Comparison of ENCODE assay signal across 20 cellular contexts in the genomic region with DNA sequence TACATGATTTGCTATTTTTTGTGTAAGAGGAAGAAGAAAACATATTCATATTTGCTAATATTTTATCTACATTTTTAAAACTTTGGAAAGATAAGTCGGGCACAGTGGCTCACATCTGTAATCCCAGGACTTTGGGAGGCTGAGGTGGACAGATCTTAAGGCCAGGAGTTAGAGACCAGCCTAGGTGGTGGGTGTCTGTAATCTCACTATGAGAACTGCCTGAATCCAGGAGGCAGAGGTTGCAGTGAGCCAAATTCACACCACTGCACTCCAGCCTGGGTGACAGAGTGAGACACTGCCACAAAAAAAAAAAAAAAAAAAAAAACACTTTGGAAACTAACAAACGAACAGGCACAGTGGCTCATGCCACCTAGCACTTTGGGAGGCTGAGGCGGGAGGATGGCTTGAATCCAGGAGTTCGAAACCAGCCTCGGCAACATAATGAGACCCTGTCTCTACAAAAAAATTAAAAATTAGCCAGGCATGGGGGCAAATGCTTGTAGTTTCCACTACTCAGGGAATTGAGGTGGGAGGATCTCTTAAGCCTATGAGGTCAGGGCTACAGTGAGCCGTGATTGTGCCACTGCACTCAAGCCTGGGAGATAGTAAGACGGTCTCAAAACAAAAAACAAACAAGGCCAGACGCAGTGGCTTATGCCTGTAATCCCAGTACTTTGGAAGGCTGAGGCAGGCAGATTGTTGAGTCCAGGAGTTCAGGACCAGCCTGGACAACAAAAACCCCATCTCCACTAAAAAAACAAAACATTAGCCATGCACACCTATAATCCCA. TPM values are rescaled to one million over a fixed set of nuclear protein-coding genes. Genes with fewer than 3 reads are reported as not detected.
"Had no signal": no experiment of that assay in that cellular context is flagged by ENCODE, and none has a peak within 500 bp of the region (broad histone marks: within the 10 kb centered on the region; RNA-seq: fewer than 3 reads in every experiment).

No MANE protein-coding gene starts in this region.

- H3K27ac Mint-ChIP-seq: activated naive CD8-positive, alpha-beta T cell treated with anti-CD3 and anti-CD28 coated beads, Interleukin-2, amount 10 ng/mL, durations not matched to agents 7 days and 5 days had no signal

- ATAC-seq: body of pancreas, left lobe of liver had no signal

- H3K4me1 ChIP-seq: prostate gland, right atrium auricular region had no signal

- H3K4me3 ChIP-seq: body of pancreas, dorsolateral prefrontal cortex, lung, prostate gland, right atrium auricular region, tibial nerve had no signal

- DNase-seq: activated CD4-positive, alpha-beta T cell treated with anti-CD3 and anti-CD28 coated beads, Interleukin-2, amount 50 U/mL, for 1 hour; activated CD4-positive, CD25-positive, alpha-beta regulatory T cell treated with anti-CD3 and anti-CD28 coated beads, Interleukin-2, amount 50 U/mL, for 72 hours; activated CD8-positive, alpha-beta memory T cell treated with anti-CD3 and anti-CD28 coated beads for 24 hours; activated naive CD8-positive, alpha-beta T cell treated with anti-CD3 and anti-CD28 coated beads, Interleukin-2, amount 10 ng/mL, durations not matched to agents 7 days and 5 days; body of pancreas; dorsolateral prefrontal cortex; erythroblast; hypothalamus; kidney; stimulated activated CD4-positive, alpha-beta T cell treated with anti-CD3 and anti-CD28 coated beads, Interleukin-2, amount 100 ng/mL, for 24 hours; stimulated activated naive CD4-positive, alpha-beta T cell treated with Interleukin-2 at 50 U/mL for 16 hours; T-helper 1 cell; T1000 had no signal

- H3K9me3 Mint-ChIP-seq: activated naive CD8-positive, alpha-beta T cell treated with anti-CD3 and anti-CD28 coated beads, Interleukin-2, amount 10 ng/mL, durations not matched to agents 7 days and 5 days had no signal

- H3K27me3 ChIP-seq: body of pancreas, dorsolateral prefrontal cortex, right atrium auricular region, tibial nerve had no signal

- H3K27me3 Mint-ChIP-seq: activated naive CD8-positive, alpha-beta T cell treated with anti-CD3 and anti-CD28 coated beads, Interleukin-2, amount 10 ng/mL, durations not matched to agents 7 days and 5 days had no signal

- H3K4me3 Mint-ChIP-seq: activated naive CD8-positive, alpha-beta T cell treated with anti-CD3 and anti-CD28 coated beads, Interleukin-2, amount 10 ng/mL, durations not matched to agents 7 days and 5 days; neural crest cell had no signal

- H3K9me3 ChIP-seq: body of pancreas, prostate gland, right atrium auricular region, tibial nerve had no signal

- H3K36me3 ChIP-seq: prostate gland, right atrium auricular region, tibial nerve had no signal

RNA-seq across cellular contexts. Expression of a gene that starts 59.8 kb away (rescaled TPM):
- total RNA-seq: activated naive CD8-positive, alpha-beta T cell treated with anti-CD3 and anti-CD28 coated beads, Interleukin-2, amount 10 ng/mL, durations not matched to agents 7 days and 5 days; frontal cortex; left lobe of liver; neural crest cell; tibial nerve had no signal
